2 cellular contexts compared by ENCODE assay signal in the genomic region with DNA sequence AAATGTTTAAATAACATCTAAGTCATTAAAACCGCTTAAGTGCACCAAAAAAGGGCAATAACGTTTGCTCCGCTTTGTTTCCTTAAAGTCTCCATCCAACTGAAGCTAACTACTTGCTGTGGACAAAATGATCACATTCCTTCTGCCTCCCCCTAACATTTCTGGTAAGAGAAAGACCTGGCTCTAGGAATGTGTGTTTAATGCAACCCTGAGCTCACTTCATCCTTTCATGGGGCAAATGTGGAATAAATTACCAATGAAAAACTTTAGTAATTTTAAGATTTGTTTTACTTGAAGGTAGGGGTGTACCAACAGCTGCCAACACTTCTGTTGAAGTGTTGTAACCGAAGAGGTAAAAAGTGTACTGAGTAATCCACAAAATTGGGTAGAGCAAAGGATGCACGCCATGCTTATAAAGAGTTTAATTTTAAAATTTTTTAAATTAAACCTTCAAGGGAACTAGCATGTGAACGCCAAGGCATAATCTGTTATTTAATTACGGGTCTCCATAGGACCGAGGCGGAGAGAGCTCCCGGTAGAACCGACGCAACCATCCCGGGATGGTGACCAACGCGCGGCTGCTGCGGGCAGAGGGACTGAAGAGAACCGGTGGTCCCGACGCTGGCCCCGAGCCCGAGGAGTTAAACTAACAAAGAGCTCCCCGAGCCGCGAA.
A peak's percentile ranks its signal among the peaks of the same experiment; 100 is the strongest.
TF ChIP-seq lines count a peak whose summit lies in the region.

No MANE protein-coding gene starts in this region.

TF ChIP-seq in K562, 482 proteins besides CTCF, POLR2A, EP300 and RAD21 (continued from another document and continues in another):
- TF ChIP-seq TEAD4 (IDR thresholded peaks at IDR 0.05; ENCODE audit: low read length) (peak; percentile 35; the same call in 1 of the 2 replicates), TEAD4 (CRISPR knock-in tag; IDR thresholded peaks at IDR 0.05; ENCODE audit: borderline replicate concordance) (no peak), ZNF584 (CRISPR knock-in tag; IDR thresholded peaks at IDR 0.05; ENCODE audit: low read depth) (no peak), NFRKB (IDR thresholded peaks at IDR 0.05; ENCODE audit: low read depth) (no peak), SRF (CRISPR knock-in tag; IDR thresholded peaks at IDR 0.05) (peak in 1 of 2 experiments; percentile 12; a peak in 1 of 4 replicates), CCAR2 (IDR thresholded peaks at IDR 0.05; ENCODE audit: low read depth, low read length) (no peak), HSF4 (CRISPR knock-in tag; IDR thresholded peaks at IDR 0.05; ENCODE audit: borderline replicate concordance) (no peak), SMARCA4 (IDR thresholded peaks at IDR 0.05) (0 out of 2 replicates have a peak, but pooled peaks have one; percentile 13), TGIF2 (CRISPR knock-in tag; IDR thresholded peaks at IDR 0.05) (0 out of 2 replicates have a peak, but pooled peaks have one; percentile 40), TBL1XR1 (IDR thresholded peaks at IDR 0.05; ENCODE audit: low read length in 2 of 2) (no peak), JUNB (CRISPR knock-in tag; conservative IDR thresholded peaks at IDR 0.05) (no peak), PHB (CRISPR knock-in tag; IDR thresholded peaks at IDR 0.05) (no peak), TEAD2 (tag; IDR thresholded peaks at IDR 0.05) (peak; percentile 32; the same call in 1 of the 2 replicates), HIVEP1 (CRISPR knock-in tag; IDR thresholded peaks at IDR 0.05) (no peak)
- TF ChIP-seq, protein P1, sequence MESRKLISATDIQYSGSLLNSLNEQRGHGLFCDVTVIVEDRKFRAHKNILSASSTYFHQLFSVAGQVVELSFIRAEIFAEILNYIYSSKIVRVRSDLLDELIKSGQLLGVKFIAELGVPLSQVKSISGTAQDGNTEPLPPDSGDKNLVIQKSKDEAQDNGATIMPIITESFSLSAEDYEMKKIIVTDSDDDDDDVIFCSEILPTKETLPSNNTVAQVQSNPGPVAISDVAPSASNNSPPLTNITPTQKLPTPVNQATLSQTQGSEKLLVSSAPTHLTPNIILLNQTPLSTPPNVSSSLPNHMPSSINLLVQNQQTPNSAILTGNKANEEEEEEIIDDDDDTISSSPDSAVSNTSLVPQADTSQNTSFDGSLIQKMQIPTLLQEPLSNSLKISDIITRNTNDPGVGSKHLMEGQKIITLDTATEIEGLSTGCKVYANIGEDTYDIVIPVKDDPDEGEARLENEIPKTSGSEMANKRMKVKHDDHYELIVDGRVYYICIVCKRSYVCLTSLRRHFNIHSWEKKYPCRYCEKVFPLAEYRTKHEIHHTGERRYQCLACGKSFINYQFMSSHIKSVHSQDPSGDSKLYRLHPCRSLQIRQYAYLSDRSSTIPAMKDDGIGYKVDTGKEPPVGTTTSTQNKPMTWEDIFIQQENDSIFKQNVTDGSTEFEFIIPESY (CRISPR knock-in tag; IDR thresholded peaks at IDR 0.05): no peak
- TF ChIP-seq, protein P2, sequence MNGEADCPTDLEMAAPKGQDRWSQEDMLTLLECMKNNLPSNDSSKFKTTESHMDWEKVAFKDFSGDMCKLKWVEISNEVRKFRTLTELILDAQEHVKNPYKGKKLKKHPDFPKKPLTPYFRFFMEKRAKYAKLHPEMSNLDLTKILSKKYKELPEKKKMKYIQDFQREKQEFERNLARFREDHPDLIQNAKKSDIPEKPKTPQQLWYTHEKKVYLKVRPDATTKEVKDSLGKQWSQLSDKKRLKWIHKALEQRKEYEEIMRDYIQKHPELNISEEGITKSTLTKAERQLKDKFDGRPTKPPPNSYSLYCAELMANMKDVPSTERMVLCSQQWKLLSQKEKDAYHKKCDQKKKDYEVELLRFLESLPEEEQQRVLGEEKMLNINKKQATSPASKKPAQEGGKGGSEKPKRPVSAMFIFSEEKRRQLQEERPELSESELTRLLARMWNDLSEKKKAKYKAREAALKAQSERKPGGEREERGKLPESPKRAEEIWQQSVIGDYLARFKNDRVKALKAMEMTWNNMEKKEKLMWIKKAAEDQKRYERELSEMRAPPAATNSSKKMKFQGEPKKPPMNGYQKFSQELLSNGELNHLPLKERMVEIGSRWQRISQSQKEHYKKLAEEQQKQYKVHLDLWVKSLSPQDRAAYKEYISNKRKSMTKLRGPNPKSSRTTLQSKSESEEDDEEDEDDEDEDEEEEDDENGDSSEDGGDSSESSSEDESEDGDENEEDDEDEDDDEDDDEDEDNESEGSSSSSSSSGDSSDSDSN (IDR thresholded peaks at IDR 0.05; ENCODE audit: borderline replicate concordance in 1 of 2, low read depth in 2 of 2, low read length in 2 of 2): peak in 1 of 2 experiments; percentile 64; a peak in 1 of 4 replicates
- TF ChIP-seq, protein P3, sequence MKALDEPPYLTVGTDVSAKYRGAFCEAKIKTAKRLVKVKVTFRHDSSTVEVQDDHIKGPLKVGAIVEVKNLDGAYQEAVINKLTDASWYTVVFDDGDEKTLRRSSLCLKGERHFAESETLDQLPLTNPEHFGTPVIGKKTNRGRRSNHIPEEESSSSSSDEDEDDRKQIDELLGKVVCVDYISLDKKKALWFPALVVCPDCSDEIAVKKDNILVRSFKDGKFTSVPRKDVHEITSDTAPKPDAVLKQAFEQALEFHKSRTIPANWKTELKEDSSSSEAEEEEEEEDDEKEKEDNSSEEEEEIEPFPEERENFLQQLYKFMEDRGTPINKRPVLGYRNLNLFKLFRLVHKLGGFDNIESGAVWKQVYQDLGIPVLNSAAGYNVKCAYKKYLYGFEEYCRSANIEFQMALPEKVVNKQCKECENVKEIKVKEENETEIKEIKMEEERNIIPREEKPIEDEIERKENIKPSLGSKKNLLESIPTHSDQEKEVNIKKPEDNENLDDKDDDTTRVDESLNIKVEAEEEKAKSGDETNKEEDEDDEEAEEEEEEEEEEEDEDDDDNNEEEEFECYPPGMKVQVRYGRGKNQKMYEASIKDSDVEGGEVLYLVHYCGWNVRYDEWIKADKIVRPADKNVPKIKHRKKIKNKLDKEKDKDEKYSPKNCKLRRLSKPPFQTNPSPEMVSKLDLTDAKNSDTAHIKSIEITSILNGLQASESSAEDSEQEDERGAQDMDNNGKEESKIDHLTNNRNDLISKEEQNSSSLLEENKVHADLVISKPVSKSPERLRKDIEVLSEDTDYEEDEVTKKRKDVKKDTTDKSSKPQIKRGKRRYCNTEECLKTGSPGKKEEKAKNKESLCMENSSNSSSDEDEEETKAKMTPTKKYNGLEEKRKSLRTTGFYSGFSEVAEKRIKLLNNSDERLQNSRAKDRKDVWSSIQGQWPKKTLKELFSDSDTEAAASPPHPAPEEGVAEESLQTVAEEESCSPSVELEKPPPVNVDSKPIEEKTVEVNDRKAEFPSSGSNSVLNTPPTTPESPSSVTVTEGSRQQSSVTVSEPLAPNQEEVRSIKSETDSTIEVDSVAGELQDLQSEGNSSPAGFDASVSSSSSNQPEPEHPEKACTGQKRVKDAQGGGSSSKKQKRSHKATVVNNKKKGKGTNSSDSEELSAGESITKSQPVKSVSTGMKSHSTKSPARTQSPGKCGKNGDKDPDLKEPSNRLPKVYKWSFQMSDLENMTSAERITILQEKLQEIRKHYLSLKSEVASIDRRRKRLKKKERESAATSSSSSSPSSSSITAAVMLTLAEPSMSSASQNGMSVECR (CRISPR knock-in tag; IDR thresholded peaks at IDR 0.05): no peak
- TF ChIP-seq, protein P4, sequence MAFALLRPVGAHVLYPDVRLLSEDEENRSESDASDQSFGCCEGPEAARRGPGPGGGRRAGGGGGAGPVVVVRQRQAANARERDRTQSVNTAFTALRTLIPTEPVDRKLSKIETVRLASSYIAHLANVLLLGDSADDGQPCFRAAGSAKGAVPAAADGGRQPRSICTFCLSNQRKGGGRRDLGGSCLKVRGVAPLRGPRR (CRISPR knock-in tag; IDR thresholded peaks at IDR 0.05): no peak

TF ChIP-seq in liver, 16 proteins besides CTCF, POLR2A, EP300 and RAD21 (continued from another document):
- TF ChIP-seq, protein P1 (IDR thresholded peaks at IDR 0.05): no peak
